ENCODE assay signal across 25 cellular contexts in genomic region chr18:73884868-73885267, GRCh38.
"Had no signal": no experiment of that assay in that cellular context is flagged by ENCODE, and none has a peak within 500 bp of the region (broad histone marks: within the 10 kb centered on the region; RNA-seq: fewer than 3 reads in every experiment).

No MANE protein-coding gene starts in this region.

- H3K27me3 Mint-ChIP-seq: dendritic cell treated with granulocyte-macrophage colony-stimulating factor and Interleukin-4, amounts not matched to agents 40 ng/mL and 50 ng/mL, for 4 days; effector memory CD8-positive, alpha-beta T cell had no signal

- H2AFZ ChIP-seq: hepatocyte had no signal

- H3K4me1 Mint-ChIP-seq: endodermal cell had no signal

- ATAC-seq: effector memory CD8-positive, alpha-beta T cell; esophagus mucosa; foreskin keratinocyte; gastrocnemius medialis; gastroesophageal sphincter; heart left ventricle; heart right ventricle had no signal

- H3K36me3 ChIP-seq: colonic mucosa, esophagus squamous epithelium, gastrocnemius medialis, gastroesophageal sphincter, heart left ventricle, heart right ventricle had no signal

- H3K27ac Mint-ChIP-seq: dendritic cell treated with granulocyte-macrophage colony-stimulating factor and Interleukin-4, amounts not matched to agents 40 ng/mL and 50 ng/mL, for 4 days; effector memory CD8-positive, alpha-beta T cell; endodermal cell had no signal

- H3K9me3 ChIP-seq: colonic mucosa, esophagus squamous epithelium, gastrocnemius medialis, gastroesophageal sphincter, heart left ventricle, heart right ventricle had no signal

- H3K79me2 ChIP-seq: hepatocyte had no signal

- H3K4me3 ChIP-seq: colonic mucosa, coronary artery, dorsolateral prefrontal cortex, esophagus squamous epithelium, gastrocnemius medialis, gastroesophageal sphincter, heart left ventricle, heart right ventricle, hepatocyte had no signal

- H3K27ac ChIP-seq: colonic mucosa, coronary artery, dorsolateral prefrontal cortex, epithelial cell of prostate, esophagus squamous epithelium, foreskin keratinocyte, gastrocnemius medialis, gastroesophageal sphincter, heart left ventricle, heart right ventricle, hepatocyte had no signal

- H3K4me3 Mint-ChIP-seq: dendritic cell treated with granulocyte-macrophage colony-stimulating factor and Interleukin-4, amounts not matched to agents 40 ng/mL and 50 ng/mL, for 4 days; effector memory CD8-positive, alpha-beta T cell; endodermal cell had no signal

- H3K9me3 Mint-ChIP-seq: dendritic cell treated with granulocyte-macrophage colony-stimulating factor and Interleukin-4, amounts not matched to agents 40 ng/mL and 50 ng/mL, for 4 days; effector memory CD8-positive, alpha-beta T cell; endodermal cell had no signal

- H3K27me3 ChIP-seq: colonic mucosa, esophagus squamous epithelium, foreskin keratinocyte, gastrocnemius medialis, gastroesophageal sphincter, heart left ventricle, heart right ventricle, hepatocyte had no signal

- H3K4me1 ChIP-seq: colonic mucosa, esophagus squamous epithelium, foreskin keratinocyte, gastrocnemius medialis, gastroesophageal sphincter, heart left ventricle, heart right ventricle had no signal

- DNase-seq: colonic mucosa; cortex of kidney; dermis blood vessel endothelial cell; dorsolateral prefrontal cortex; effector CD4-positive, alpha-beta T cell; effector CD8-positive, alpha-beta T cell; effector memory CD4-positive, alpha-beta T cell; effector memory CD8-positive, alpha-beta T cell; endodermal cell; erythroblast; esophagus squamous epithelium; foreskin fibroblast; foreskin keratinocyte; foreskin melanocyte; gastrocnemius medialis; glutamatergic neuron; head of caudate nucleus; heart left ventricle; heart right ventricle had no signal

- H3K4me2 ChIP-seq: hepatocyte had no signal
